In the genomic region with DNA sequence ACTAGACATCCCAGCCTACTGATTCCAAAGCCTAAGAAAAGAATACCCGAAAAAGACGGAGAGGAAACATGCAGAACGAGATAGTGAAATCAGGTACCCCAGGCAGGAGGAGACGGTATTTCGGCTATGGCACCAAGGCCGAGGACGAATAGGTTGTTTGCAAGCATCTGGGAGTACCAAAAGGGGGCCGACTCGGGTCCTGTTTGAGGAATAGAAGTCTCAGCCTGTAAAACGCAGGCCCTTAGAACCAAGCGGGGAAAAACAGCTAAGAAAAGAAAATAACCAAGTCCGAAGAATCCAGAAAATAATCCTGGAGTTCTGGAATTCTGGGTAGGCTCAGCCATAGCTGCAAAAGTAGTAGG, we compare ENCODE assay signal across 8 cellular contexts. TPM values are rescaled to one million over a fixed set of nuclear protein-coding genes. Genes with fewer than 3 reads are reported as not detected.
DNase-seq lines count a peak whose midpoint lies in the region; ATAC-seq, FAIRE-seq and TF ChIP-seq lines count a peak whose summit lies in the region.

No MANE protein-coding gene starts in this region.

- H3K27me3 Mint-ChIP-seq in activated naive CD8-positive, alpha-beta T cell treated with anti-CD3 and anti-CD28 coated beads, Interleukin-2, amount 10 ng/mL, durations not matched to agents 7 days and 5 days: no peaks in the 10 kb centered on the region

- peaks cover 36% of the 10 kb centered on the region for H3K4me1 Mint-ChIP-seq in activated naive CD8-positive, alpha-beta T cell treated with anti-CD3 and anti-CD28 coated beads, Interleukin-2, amount 10 ng/mL, durations not matched to agents 7 days and 5 days

- peaks cover 27% of the 10 kb centered on the region for H3K79me2 ChIP-seq in Karpas-422 (ENCODE audit: low read length)

- H3K27ac ChIP-seq in Karpas-422 (ENCODE audit: low read length) (no peak overlapping the region; the same call in 1 of the 2 replicates), kidney (ENCODE audit: low read depth in 2 of 2, low read length in 2 of 2) (no peak overlapping the region), substantia nigra (ENCODE audit: low read depth, low read length, poor library complexity, severe bottlenecking) (peak overlapping the region; percentile 98)

- H3K27me3 ChIP-seq in BE2C (no peaks in the 10 kb centered on the region), Karpas-422 (ENCODE audit: low read length) (no peaks in the 10 kb centered on the region)

- H3K9ac ChIP-seq in Karpas-422 (ENCODE audit: low read length): peak overlapping the region; percentile 95
- H3K9ac ChIP-seq in kidney (ENCODE audit: low read length in 2 of 2): peak overlapping the region; percentile 93 to 95

- TF ChIP-seq CTCF in BE2C (IDR thresholded peaks at IDR 0.05; ENCODE audit: low read depth, low read length) (no peak), kidney (IDR thresholded peaks at IDR 0.05; ENCODE audit: borderline replicate concordance, extremely low read depth, insufficient read depth) (no peak)

- H3K36me3 Mint-ChIP-seq in activated naive CD8-positive, alpha-beta T cell treated with anti-CD3 and anti-CD28 coated beads, Interleukin-2, amount 10 ng/mL, durations not matched to agents 7 days and 5 days: peaks cover 3% of the 10 kb centered on the region

- H3K4me3 Mint-ChIP-seq in activated naive CD8-positive, alpha-beta T cell treated with anti-CD3 and anti-CD28 coated beads, Interleukin-2, amount 10 ng/mL, durations not matched to agents 7 days and 5 days: peak overlapping the region; percentile 93

- H3K9me3 ChIP-seq in BE2C (no peaks in the 10 kb centered on the region), Karpas-422 (ENCODE audit: low read length) (no peaks in the 10 kb centered on the region), kidney (ENCODE audit: control insufficient read depth in 1 of 2, low read length in 2 of 2) (no peaks in the 10 kb centered on the region)

- H3K36me3 ChIP-seq in BE2C: peaks cover 33% of the 10 kb centered on the region
- peaks cover 23% of the 10 kb centered on the region; the same call in 1 of the 2 replicates for H3K36me3 ChIP-seq in Karpas-422 (ENCODE audit: insufficient read depth, low read length)
- H3K36me3 ChIP-seq in kidney (ENCODE audit: control insufficient read depth in 1 of 2, insufficient read depth in 2 of 2, low read length in 2 of 2): peaks cover 23 to 32% of the 10 kb centered on the region in 2 donors

- H3K4me1 ChIP-seq in BE2C: no peaks in the 10 kb centered on the region
- peaks cover 19% of the 10 kb centered on the region for H3K4me1 ChIP-seq in Karpas-422 (ENCODE audit: low read length)
- peaks cover 4 to 13% of the 10 kb centered on the region in 2 donors for H3K4me1 ChIP-seq in kidney (ENCODE audit: control insufficient read depth in 1 of 2, insufficient read depth in 1 of 2, low read depth in 1 of 2, low read length in 2 of 2)

- H4K20me1 ChIP-seq in Karpas-422 (ENCODE audit: insufficient read depth, low read depth, low read length): no peaks in the 10 kb centered on the region

- no peak for ATAC-seq in activated naive CD8-positive, alpha-beta T cell treated with anti-CD3 and anti-CD28 coated beads, Interleukin-2, amount 10 ng/mL, durations not matched to agents 7 days and 5 days (ENCODE audit: low read depth)
- ATAC-seq in GM19351 (IDR thresholded peaks at IDR 0.05; ENCODE audit: unreplicated experiment): no peak

- H3K9me3 Mint-ChIP-seq in activated naive CD8-positive, alpha-beta T cell treated with anti-CD3 and anti-CD28 coated beads, Interleukin-2, amount 10 ng/mL, durations not matched to agents 7 days and 5 days: no peaks in the 10 kb centered on the region

- peak overlapping the region; percentile 85 for H3K4me2 ChIP-seq in Karpas-422 (ENCODE audit: low read depth, low read length, poor library complexity, severe bottlenecking)

- no peak for FAIRE-seq in kidney (lab: Jason Lieb, UNC)

- DNase-seq in BE2C (no peak), Karpas-422 (peak; percentile 55), kidney (no peak), substantia nigra (lab: John Stamatoyannopoulos, UW) (no peak), OCI-M2 (lab: John Stamatoyannopoulos, UW; ENCODE audit: unreplicated experiment) (no peak), NCI-H774 (lab: John Stamatoyannopoulos, UW) (no peak)
- no peak for DNase-seq in activated naive CD8-positive, alpha-beta T cell treated with anti-CD3 and anti-CD28 coated beads, Interleukin-2, amount 10 ng/mL, durations not matched to agents 7 days and 5 days

- peak overlapping the region; percentile 91; the same call in 1 of the 2 replicates for H2AFZ ChIP-seq in Karpas-422 (ENCODE audit: low read length)

- peak overlapping the region; percentile 98 for H3K27ac Mint-ChIP-seq in activated naive CD8-positive, alpha-beta T cell treated with anti-CD3 and anti-CD28 coated beads, Interleukin-2, amount 10 ng/mL, durations not matched to agents 7 days and 5 days

- no peaks in the 10 kb centered on the region for H3K9me2 ChIP-seq in Karpas-422 (replicated peaks; ENCODE audit: insufficient read depth, low read length)

- POLR2A ChIA-PET in activated naive CD8-positive, alpha-beta T cell treated with anti-CD3 and anti-CD28 coated beads, Interleukin-2, amount 10 ng/mL, durations not matched to agents 7 days and 5 days (lab: Charles Lee): interaction anchor here (0.6 to 2.4 kb wide), 13 partner anchors 10 to 143 kb away, joined by 3 to 16 read pairs (median 5); partner anchors contain the start of genes FAM117A and KAT7

- H3K4me3 ChIP-seq in BE2C (ENCODE audit: low read depth, low read length) (peak overlapping the region; percentile 81), Karpas-422 (ENCODE audit: low read length) (peak overlapping the region; percentile 97), kidney (ENCODE audit: low read length in 2 of 2) (peak overlapping the region; percentile 66 to 96)

- intact Hi-C loops in kidney (cut with DNase I): loop anchor here (10.0 kb wide), 1 partner anchor 68 kb away; no protein-coding TSS in a partner anchor

RNA-seq across cellular contexts. Expression of gene SLC35B1, which starts 0.5 kb away (rescaled TPM):
- 250 TPM for polyA plus RNA-seq in BE2C (2012; ENCODE audit: insufficient read depth, insufficient read length, low read depth)
- total RNA-seq in Karpas-422 (2014; rRNA removed; shearing (Covaris generic); ENCODE audit: low replicate concordance): 24.4 and 37.4 TPM in 2 replicates
- 10 to 100 TPM; 45.9 to 48.5 TPM for total RNA-seq in activated naive CD8-positive, alpha-beta T cell treated with anti-CD3 and anti-CD28 coated beads, Interleukin-2, amount 10 ng/mL, durations not matched to agents 7 days and 5 days
- 56.6 TPM for total RNA-seq in kidney
- polyA plus RNA-seq in kidney (ENCODE audit: insufficient read depth, low read depth, low replicate concordance): 83.7 TPM

RNA-seq across cellular contexts. Expression of gene SPOP, which starts 29.3 kb away (rescaled TPM):
- polyA plus RNA-seq in BE2C (2012; ENCODE audit: insufficient read depth, insufficient read length, low read depth): 77.2 TPM
- total RNA-seq in Karpas-422 (2014; rRNA removed; shearing (Covaris generic); ENCODE audit: low replicate concordance): 49.0 and 63.5 TPM in 2 replicates
- total RNA-seq in activated naive CD8-positive, alpha-beta T cell treated with anti-CD3 and anti-CD28 coated beads, Interleukin-2, amount 10 ng/mL, durations not matched to agents 7 days and 5 days: 10 to 100 TPM; 49.6 to 60.6 TPM
- 73.8 TPM for total RNA-seq in kidney
- polyA plus RNA-seq in kidney (ENCODE audit: insufficient read depth, low read depth, low replicate concordance): 28.2 TPM

RNA-seq across cellular contexts. Expression of gene FAM117A, which starts 56.7 kb away (rescaled TPM):
- polyA plus RNA-seq in BE2C (2012; ENCODE audit: insufficient read depth, insufficient read length, low read depth): 17.0 TPM
- 0.52 TPM in 1 of 2 replicates, not detected in the other for total RNA-seq in Karpas-422 (2014; rRNA removed; shearing (Covaris generic); ENCODE audit: low replicate concordance)
- 10 to 100 TPM; 47.0 to 57.2 TPM for total RNA-seq in activated naive CD8-positive, alpha-beta T cell treated with anti-CD3 and anti-CD28 coated beads, Interleukin-2, amount 10 ng/mL, durations not matched to agents 7 days and 5 days
- total RNA-seq in kidney: 12.9 TPM
- 11.1 TPM for polyA plus RNA-seq in kidney (ENCODE audit: insufficient read depth, low read depth, low replicate concordance)
